In the genomic region with DNA sequence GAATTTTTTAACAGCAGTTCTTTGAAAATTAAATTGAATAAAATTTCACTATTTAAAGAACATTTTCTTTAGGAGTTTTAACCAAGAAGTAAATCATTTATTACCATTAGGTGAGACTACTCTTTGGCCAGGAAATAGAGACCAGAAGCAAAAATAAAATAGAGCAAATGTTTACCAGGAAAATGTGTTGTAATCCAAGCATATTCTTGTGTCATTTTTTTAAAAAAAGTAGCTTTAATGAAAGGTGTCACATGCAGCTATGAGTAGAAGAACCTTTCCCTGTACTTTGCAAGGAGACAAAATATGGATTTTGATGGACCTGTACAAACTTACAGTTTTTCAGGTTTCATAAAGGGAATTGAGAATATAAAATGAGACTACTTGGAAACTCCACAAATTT, we compare ENCODE assay signal across 25 cellular contexts.
"Had no signal": no experiment of that assay in that cellular context is flagged by ENCODE, and none has a peak within 500 bp of the region (broad histone marks: within the 10 kb centered on the region; RNA-seq: fewer than 3 reads in every experiment).

No MANE protein-coding gene starts in this region.

- H3K9me3 ChIP-seq: esophagus muscularis mucosa, heart right ventricle, tibial artery had no signal

- H3K4me1 Mint-ChIP-seq: endodermal cell; stimulated activated effector memory CD8-positive, alpha-beta T cell treated with anti-CD3 and anti-CD28 coated beads, Interleukin-12 subunit alpha, Interleukin-12 subunit beta, amount 100 ng/mL, for 72 hours had no signal

- H3K27me3 Mint-ChIP-seq: activated naive CD8-positive, alpha-beta T cell; brain; stimulated activated naive CD8-positive, alpha-beta T cell treated with anti-CD3 and anti-CD28 coated beads, Interleukin-15, Interleukin-2, amounts not matched to agents 100 ng/mL and 50 ng/mL, for 24 hours had no signal

- H3K4me3 Mint-ChIP-seq: activated naive CD8-positive, alpha-beta T cell; activated T-cell treated with anti-CD3 and anti-CD28 coated beads, Interleukin-2, amount 50 U/mL, for 72 hours; brain; endodermal cell; nephron; stimulated activated effector memory CD8-positive, alpha-beta T cell treated with anti-CD3 and anti-CD28 coated beads, Interleukin-12 subunit alpha, Interleukin-12 subunit beta, amount 100 ng/mL, for 72 hours; stimulated activated naive CD8-positive, alpha-beta T cell treated with anti-CD3 and anti-CD28 coated beads, Interleukin-15, Interleukin-2, amounts not matched to agents 100 ng/mL and 50 ng/mL, for 24 hours had no signal

- H3K9me3 Mint-ChIP-seq: activated T-cell treated with anti-CD3 and anti-CD28 coated beads, Interleukin-2, amount 50 U/mL, for 72 hours; endodermal cell; nephron; stimulated activated effector memory CD8-positive, alpha-beta T cell treated with anti-CD3 and anti-CD28 coated beads, Interleukin-12 subunit alpha, Interleukin-12 subunit beta, amount 100 ng/mL, for 72 hours; stimulated activated naive CD8-positive, alpha-beta T cell treated with anti-CD3 and anti-CD28 coated beads, Interleukin-15, Interleukin-2, amounts not matched to agents 100 ng/mL and 50 ng/mL, for 24 hours had no signal

- H3K27me3 ChIP-seq: adrenal gland, cardiac muscle cell, esophagus muscularis mucosa, heart right ventricle, tibial artery had no signal

- H3K27ac Mint-ChIP-seq: activated naive CD8-positive, alpha-beta T cell; activated T-cell treated with anti-CD3 and anti-CD28 coated beads, Interleukin-2, amount 50 U/mL, for 72 hours; endodermal cell; stimulated activated effector memory CD8-positive, alpha-beta T cell treated with anti-CD3 and anti-CD28 coated beads, Interleukin-12 subunit alpha, Interleukin-12 subunit beta, amount 100 ng/mL, for 72 hours; stimulated activated naive CD8-positive, alpha-beta T cell treated with anti-CD3 and anti-CD28 coated beads, Interleukin-15, Interleukin-2, amounts not matched to agents 100 ng/mL and 50 ng/mL, for 24 hours had no signal

- H3K4me3 ChIP-seq: adrenal gland, cardiac muscle cell, esophagus muscularis mucosa, heart right ventricle, skin epidermis, tibial artery had no signal

- DNase-seq: activated CD4-positive, alpha-beta T cell treated with anti-CD3 and anti-CD28 coated beads for 4 hours; activated CD4-positive, alpha-beta T cell treated with anti-CD3 and anti-CD28 coated beads, Interleukin-2, amount 50 U/mL, for 4 hours; activated effector memory CD4-positive, alpha-beta T cell treated with Interleukin-2 at 50 U/mL for 16 hours; activated naive CD4-positive, alpha-beta T cell treated with Interleukin-2 at 50 U/mL for 16 hours; activated T-cell treated with anti-CD3 and anti-CD28 coated beads for 4 hours; activated T-cell treated with anti-CD3 and anti-CD28 coated beads, Interleukin-2, amount 50 U/mL, for 72 hours; adrenal gland; aorta; endodermal cell; foreskin melanocyte; heart right ventricle; left ventricle myocardium superior; mammary epithelial cell; stimulated activated CD4-positive, alpha-beta T cell treated with anti-CD3 and anti-CD28 coated beads, Interleukin-4, amount 100 ng/mL, for 24 hours; substantia nigra; tibial artery had no signal

- H3K27ac ChIP-seq: adrenal gland, cardiac muscle cell, heart right ventricle, tibial artery had no signal

- H3K36me3 ChIP-seq: adrenal gland, cardiac muscle cell, esophagus muscularis mucosa, heart right ventricle, tibial artery had no signal

- H3K36me3 Mint-ChIP-seq: activated naive CD8-positive, alpha-beta T cell; stimulated activated effector memory CD8-positive, alpha-beta T cell treated with anti-CD3 and anti-CD28 coated beads, Interleukin-12 subunit alpha, Interleukin-12 subunit beta, amount 100 ng/mL, for 72 hours had no signal

- ATAC-seq: activated T-cell treated with anti-CD3 and anti-CD28 coated beads, Interleukin-2, amount 50 U/mL, for 72 hours; heart right ventricle; left ventricle myocardium superior; sciatic nerve; stimulated activated effector memory CD8-positive, alpha-beta T cell treated with anti-CD3 and anti-CD28 coated beads, Interleukin-12 subunit alpha, Interleukin-12 subunit beta, amount 100 ng/mL, for 72 hours had no signal
